ENCODE assay signal across 24 cellular contexts in genomic region chr6:144390886-144391285, GRCh38.
"Had no signal": no experiment of that assay in that cellular context is flagged by ENCODE, and none has a peak within 500 bp of the region (broad histone marks: within the 10 kb centered on the region; RNA-seq: fewer than 3 reads in every experiment).

No MANE protein-coding gene starts in this region.

- H3K27me3 ChIP-seq: esophagus muscularis mucosa, heart right ventricle, left lung, right lobe of liver, uterus had no signal

- H3K4me1 ChIP-seq: uterus had no signal

- H3K4me3 ChIP-seq: esophagus muscularis mucosa, heart right ventricle, left lung, lower lobe of right lung, right lobe of liver, skin epidermis, uterus had no signal

- ATAC-seq: heart right ventricle; left lung; lower lobe of right lung; naive thymus-derived CD8-positive, alpha-beta T cell; right lobe of liver; stimulated activated effector memory CD8-positive, alpha-beta T cell treated with anti-CD3 and anti-CD28 coated beads, Interleukin-12 subunit alpha, Interleukin-12 subunit beta, amount 100 ng/mL, for 72 hours had no signal

- H3K27ac ChIP-seq: esophagus muscularis mucosa, heart right ventricle, left lung, lower lobe of right lung, right lobe of liver, skin epidermis, uterus had no signal

- H3K9me3 ChIP-seq: esophagus muscularis mucosa, heart right ventricle, left lung, lower lobe of right lung, right lobe of liver, uterus had no signal

- DNase-seq: activated CD4-positive, alpha-beta T cell treated with anti-CD3 and anti-CD28 coated beads for 4 hours; activated CD4-positive, alpha-beta T cell treated with anti-CD3 and anti-CD28 coated beads, Interleukin-2, amount 50 U/mL, for 48 hours; activated CD4-positive, CD25-positive, alpha-beta regulatory T cell; activated CD8-positive, alpha-beta memory T cell treated with anti-CD3 and anti-CD28 coated beads for 24 hours; activated gamma-delta T cell; activated naive CD4-positive, alpha-beta T cell treated with anti-CD3 and anti-CD28 coated beads, Interleukin-2, amount 10 ng/mL, durations not matched to agents 7 days and 5 days; activated naive CD8-positive, alpha-beta T cell treated with anti-CD3 and anti-CD28 coated beads, Interleukin-2, amount 10 ng/mL, durations not matched to agents 7 days and 5 days; amniotic stem cell; caudate nucleus; endodermal cell; heart right ventricle; left lung; lower lobe of right lung; mesenchymal stem cell; naive thymus-derived CD8-positive, alpha-beta T cell; posterior cingulate gyrus; right lobe of liver; stimulated activated CD4-positive, alpha-beta T cell treated with anti-CD3 and anti-CD28 coated beads, Interleukin-12 subunit alpha, Interleukin-12 subunit beta, amount 100 ng/mL, for 4 hours; stimulated activated CD4-positive, alpha-beta T cell treated with anti-CD3 and anti-CD28 coated beads, Interleukin-4, amount 100 ng/mL, for 1 hour; substantia nigra; uterus had no signal

- H3K36me3 ChIP-seq: esophagus muscularis mucosa, left lung, lower lobe of right lung, right lobe of liver, uterus had no signal
